Comparison of ENCODE assay signal across 8 cellular contexts in genomic region chr5:98773214-98773463, GRCh38. TPM values are rescaled to one million over a fixed set of nuclear protein-coding genes. Genes with fewer than 3 reads are reported as not detected.
DNase-seq lines count a peak whose midpoint lies in the region; ATAC-seq, FAIRE-seq and TF ChIP-seq lines count a peak whose summit lies in the region.

No MANE protein-coding gene starts in this region.

- no peak overlapping the region for H2BK5ac ChIP-seq in mesendoderm (ENCODE audit: low read length)

- no peaks in the 10 kb centered on the region for H3K36me3 ChIP-seq in heart left ventricle
- peaks cover 6% of the 10 kb centered on the region for H3K36me3 ChIP-seq in brain microvascular endothelial cell (replicated peaks)
- no peaks in the 10 kb centered on the region for H3K36me3 ChIP-seq in mesendoderm (ENCODE audit: control insufficient read depth, insufficient read depth, low read length)
- no peaks in the 10 kb centered on the region for H3K36me3 ChIP-seq in urinary bladder (ENCODE audit: insufficient read depth)

- H4K8ac ChIP-seq in mesendoderm (ENCODE audit: low read depth, low read length): no peak overlapping the region

- peak overlapping the region; percentile 26 for H3K56ac ChIP-seq in mesendoderm (ENCODE audit: low read length)

- H3K4me1 ChIP-seq in heart left ventricle (peaks cover 3 to 76% (median 32%) of the 10 kb centered on the region in 12 donors), mesendoderm (ENCODE audit: control insufficient read depth, low read depth, low read length) (peaks cover 11% of the 10 kb centered on the region), urinary bladder (ENCODE audit: insufficient read depth) (peaks cover 2% of the 10 kb centered on the region)

- peaks cover 4% of the 10 kb centered on the region for H3K79me1 ChIP-seq in mesendoderm (ENCODE audit: low read length)

- H3K9ac ChIP-seq in mesendoderm (ENCODE audit: low read length): peak overlapping the region; percentile 61

- FAIRE-seq in frontal cortex (lab: Jason Lieb, UNC): no peak

- no peak overlapping the region for H4K5ac ChIP-seq in mesendoderm (ENCODE audit: low read length)

- H3K18ac ChIP-seq in mesendoderm (ENCODE audit: low read length): no peak overlapping the region

- no peaks in the 10 kb centered on the region for H3K9me3 ChIP-seq in heart left ventricle

- peak overlapping the region; percentile 80 to 94 (median 88) for H3K4me3 ChIP-seq in heart left ventricle
- peak overlapping the region; percentile 82 for H3K4me3 ChIP-seq in brain microvascular endothelial cell (ENCODE audit: low read depth, low read length)
- no peak overlapping the region for H3K4me3 ChIP-seq in mesendoderm (ENCODE audit: low read length)
- H3K4me3 ChIP-seq in urinary bladder (ENCODE audit: low read depth, low read length): peak overlapping the region; percentile 91

- H2BK120ac ChIP-seq in mesendoderm (ENCODE audit: low read depth, low read length): no peak overlapping the region

- peaks cover 37% of the 10 kb centered on the region for H3K79me2 ChIP-seq in mesendoderm (ENCODE audit: control insufficient read depth, insufficient read depth, low read length)

- H2AK5ac ChIP-seq in mesendoderm (ENCODE audit: low read length): no peak overlapping the region

- WGBS in heart left ventricle, 4 donors: 0 to 1% (median 0%) methylated on average over 16 of the region's 16 CpGs
- WGBS in mesendoderm (ENCODE audit: extremely low coverage, insufficient coverage, low lambda C conversion rate): no CpG with 5 or more reads among the region's 16 CpGs
- WGBS in urinary bladder: under 1% methylated on average over 16 of the region's 16 CpGs

- DNase-seq in heart left ventricle: no peak
- no peak for DNase-seq in Right ventricle myocardium inferior (ENCODE audit: missing footprints)
- no peak for DNase-seq in brain microvascular endothelial cell
- no peak for DNase-seq in mesendoderm
- no peak for DNase-seq in frontal cortex (ENCODE audit: low spot score in 2 of 2)
- no peak for DNase-seq in DMS53 (lab: John Stamatoyannopoulos, UW)

- no peak overlapping the region for H3K4ac ChIP-seq in mesendoderm (ENCODE audit: low read depth, low read length)

- TF ChIP-seq POLR2A in heart left ventricle (IDR thresholded peaks at IDR 0.05): no peak

- H3K27me3 ChIP-seq in heart left ventricle: peaks cover 0 to 61% (median 0%) of the 10 kb centered on the region in 9 donors
- no peaks in the 10 kb centered on the region for H3K27me3 ChIP-seq in brain microvascular endothelial cell (replicated peaks)
- H3K27me3 ChIP-seq in mesendoderm (ENCODE audit: insufficient read depth, low read length, poor library complexity): no peaks in the 10 kb centered on the region

- H3K27ac ChIP-seq in heart left ventricle (peak overlapping the region; percentile 40 to 97 (median 90)), brain microvascular endothelial cell (peak overlapping the region; percentile 85), mesendoderm (ENCODE audit: low read depth, low read length) (peak overlapping the region; percentile 92), urinary bladder (ENCODE audit: low read depth) (peak overlapping the region; percentile 64)

- in situ Hi-C loops in brain microvascular endothelial cell (cut with HindIII; ENCODE audit: low pct_ligation_motif_present, low sequenced_read_pairs): loop anchor here (25.0 kb wide), 1 partner anchor 336 kb away; no protein-coding TSS in a partner anchor

- H3K4me2 ChIP-seq in mesendoderm (ENCODE audit: low read length): no peak overlapping the region

- no peak overlapping the region for H2BK15ac ChIP-seq in mesendoderm (replicated peaks; ENCODE audit: low read depth)

- TF ChIP-seq CTCF in heart left ventricle (IDR thresholded peaks at IDR 0.05) (no peak), brain microvascular endothelial cell (IDR thresholded peaks at IDR 0.05; ENCODE audit: low read depth, low read length, missing control alignments) (no peak)

- no peak for ATAC-seq in heart left ventricle
- no peak for ATAC-seq in Right ventricle myocardium inferior
- ATAC-seq in HG02571 (IDR thresholded peaks at IDR 0.05; ENCODE audit: unreplicated experiment): no peak

- no peak overlapping the region for H3K23ac ChIP-seq in mesendoderm (ENCODE audit: low read length)

- intact Hi-C loops in heart left ventricle (cut with DNase I): loop anchor here in 5 of 10 donors (5.0 to 10.0 kb wide), 6 partner anchors 154 to 1591 kb away; partner anchors contain the start of genes CHD1 (in 1 of the 5) and RIOK2 (in 1 of the 5)
- intact Hi-C loops in Right ventricle myocardium inferior (cut with DNase I): loop anchor here (5.0 to 10.0 kb wide), 4 partner anchors 154 to 1966 kb away; partner anchors contain the start of genes CHD1, ERAP1 and RIOK2

RNA-seq across cellular contexts. Expression of gene RGMB, which starts 0.3 kb away (rescaled TPM):
- total RNA-seq in heart left ventricle (10 to 100 TPM; 11.0 to 42.2 (median 17.0) TPM), Right ventricle myocardium inferior (15.4 TPM), urinary bladder (23.1 TPM), frontal cortex (34.6 TPM)
- polyA plus RNA-seq in heart left ventricle (1 to 10 TPM; 2.0 to 9.3 TPM), urinary bladder (21.2 TPM)
- 27.9 TPM for polyA plus RNA-seq in mesendoderm (2013, experiment 1 of 2)
- polyA plus RNA-seq in mesendoderm (2013, experiment 2 of 2): 28.8 TPM
